25 cellular contexts compared by ENCODE assay signal in the genomic region with DNA sequence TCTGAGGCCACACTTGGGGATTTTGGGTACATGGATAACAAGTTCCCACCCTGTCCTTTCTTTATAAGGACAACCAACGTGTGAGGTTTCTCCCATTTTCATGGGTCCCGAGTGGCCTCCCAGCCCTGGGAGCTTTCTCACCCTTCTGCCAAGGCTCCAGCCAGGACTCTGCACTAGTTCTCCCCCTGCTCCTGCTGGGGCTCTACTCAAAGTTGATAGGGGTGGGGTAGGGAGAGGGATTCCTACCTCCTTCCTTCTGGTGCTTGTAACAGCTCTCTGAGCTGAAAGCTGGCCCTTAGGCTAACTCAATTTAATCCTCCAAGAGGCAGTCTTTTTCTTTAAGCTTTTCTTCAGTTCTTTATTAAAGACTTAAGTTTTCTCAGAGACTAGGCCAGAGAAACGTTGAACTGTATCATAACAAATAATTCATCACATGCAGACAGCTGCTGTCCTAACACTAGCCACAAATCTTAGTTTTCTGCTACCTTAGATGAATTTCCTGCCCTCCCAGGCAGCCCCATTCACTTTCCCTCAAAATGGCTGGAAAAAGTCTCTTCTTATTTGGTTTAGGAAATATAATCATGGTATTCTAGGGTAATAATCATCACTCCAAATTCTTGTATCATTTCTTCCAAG.
"Had no signal": no experiment of that assay in that cellular context is flagged by ENCODE, and none has a peak within 500 bp of the region (broad histone marks: within the 10 kb centered on the region; RNA-seq: fewer than 3 reads in every experiment).

No MANE protein-coding gene starts in this region.

- H3K36me3 Mint-ChIP-seq: stimulated activated effector memory CD8-positive, alpha-beta T cell treated with anti-CD3 and anti-CD28 coated beads, Interleukin-12 subunit alpha, Interleukin-12 subunit beta, amount 100 ng/mL, for 72 hours had no signal

- H3K27me3 Mint-ChIP-seq: activated CD4-positive, alpha-beta T cell treated with anti-CD3 and anti-CD28 coated beads, Interleukin-2, amount 10 ng/mL, durations not matched to agents 24 days and 14 days; activated T-cell treated with anti-CD3 and anti-CD28 coated beads, Interleukin-2, amount 50 U/mL, for 24 hours; central memory CD8-positive, alpha-beta T cell; memory B cell; naive thymus-derived CD8-positive, alpha-beta T cell; T-cell had no signal

- H3K36me3 ChIP-seq: brain microvascular endothelial cell, gastroesophageal sphincter, ovary had no signal

- H3K9me3 Mint-ChIP-seq: activated CD4-positive, alpha-beta T cell treated with anti-CD3 and anti-CD28 coated beads, Interleukin-2, amount 10 ng/mL, durations not matched to agents 24 days and 14 days; activated naive CD4-positive, alpha-beta T cell treated with anti-CD3 and anti-CD28 coated beads for 36 hours; activated T-cell treated with anti-CD3 and anti-CD28 coated beads, Interleukin-2, amount 50 U/mL, for 24 hours; activated T-helper 2 cell treated with anti-CD3 and anti-CD28 coated beads, Interferon-gamma antibody, Interleukin-2, Interleukin-4, amounts not matched to agents 10 μg/mL and 5 μg/mL and 100 μg/mL, durations not matched to agents 14 hours and 24 hours and 36 hours; central memory CD8-positive, alpha-beta T cell; memory B cell; naive thymus-derived CD8-positive, alpha-beta T cell; stimulated activated effector memory CD8-positive, alpha-beta T cell treated with anti-CD3 and anti-CD28 coated beads, Interleukin-12 subunit alpha, Interleukin-12 subunit beta, amount 100 ng/mL, for 72 hours; T-cell had no signal

- H3K4me3 Mint-ChIP-seq: activated CD4-positive, alpha-beta T cell treated with anti-CD3 and anti-CD28 coated beads, Interleukin-2, amount 10 ng/mL, durations not matched to agents 24 days and 14 days; activated CD8-positive, alpha-beta T cell treated with anti-CD3 and anti-CD28 coated beads, Interleukin-2, amount 10 ng/mL, durations not matched to agents 7 days and 5 days; activated naive CD4-positive, alpha-beta T cell treated with anti-CD3 and anti-CD28 coated beads for 36 hours; activated T-cell treated with anti-CD3 and anti-CD28 coated beads, Interleukin-2, amount 50 U/mL, for 24 hours; central memory CD8-positive, alpha-beta T cell; memory B cell; naive thymus-derived CD8-positive, alpha-beta T cell; stimulated activated effector memory CD8-positive, alpha-beta T cell treated with anti-CD3 and anti-CD28 coated beads, Interleukin-12 subunit alpha, Interleukin-12 subunit beta, amount 100 ng/mL, for 72 hours; T-cell had no signal

- H3K4me1 Mint-ChIP-seq: activated CD4-positive, alpha-beta T cell treated with anti-CD3 and anti-CD28 coated beads, Interleukin-2, amount 10 ng/mL, durations not matched to agents 24 days and 14 days; central memory CD8-positive, alpha-beta T cell; memory B cell; stimulated activated effector memory CD8-positive, alpha-beta T cell treated with anti-CD3 and anti-CD28 coated beads, Interleukin-12 subunit alpha, Interleukin-12 subunit beta, amount 100 ng/mL, for 72 hours; T-cell had no signal

- DNase-seq: activated CD4-positive, alpha-beta T cell treated with anti-CD3 and anti-CD28 coated beads, Interleukin-2, amount 10 ng/mL, durations not matched to agents 24 days and 14 days; activated CD4-positive, CD25-positive, alpha-beta regulatory T cell; activated CD8-positive, alpha-beta T cell treated with anti-CD3 and anti-CD28 coated beads, Interleukin-2, amount 10 ng/mL, durations not matched to agents 7 days and 5 days; activated naive CD4-positive, alpha-beta T cell treated with anti-CD3 and anti-CD28 coated beads for 36 hours; activated T-cell treated with anti-CD3 and anti-CD28 coated beads, Interleukin-2, amount 50 U/mL, for 24 hours; aorta; brain microvascular endothelial cell; cortex of kidney; heart right ventricle; left ventricle myocardium superior; mucosa of descending colon; naive thymus-derived CD8-positive, alpha-beta T cell; ovary; psoas muscle; right cardiac atrium; small intestine; stimulated activated CD4-positive, alpha-beta T cell treated with anti-CD3 and anti-CD28 coated beads, Interleukin-4, amount 100 ng/mL, for 24 hours; T-cell had no signal

- H3K4me1 ChIP-seq: gastroesophageal sphincter, heart right ventricle, psoas muscle had no signal

- FAIRE-seq: endometrium, small intestine, urothelium cell line had no signal

- H3K9me3 ChIP-seq: gastroesophageal sphincter, heart right ventricle, mucosa of descending colon, ovary, psoas muscle had no signal

- H3K27ac ChIP-seq: brain microvascular endothelial cell, gastroesophageal sphincter, heart right ventricle, ovary, psoas muscle had no signal

- H3K4me3 ChIP-seq: gastroesophageal sphincter, heart right ventricle, mucosa of descending colon, ovary, psoas muscle had no signal

- H3K27ac Mint-ChIP-seq: activated CD4-positive, alpha-beta T cell treated with anti-CD3 and anti-CD28 coated beads, Interleukin-2, amount 10 ng/mL, durations not matched to agents 24 days and 14 days; activated CD8-positive, alpha-beta T cell treated with anti-CD3 and anti-CD28 coated beads, Interleukin-2, amount 10 ng/mL, durations not matched to agents 7 days and 5 days; activated naive CD4-positive, alpha-beta T cell treated with anti-CD3 and anti-CD28 coated beads for 36 hours; activated T-cell treated with anti-CD3 and anti-CD28 coated beads, Interleukin-2, amount 50 U/mL, for 24 hours; activated T-helper 2 cell treated with anti-CD3 and anti-CD28 coated beads, Interferon-gamma antibody, Interleukin-2, Interleukin-4, amounts not matched to agents 10 μg/mL and 5 μg/mL and 100 μg/mL, durations not matched to agents 14 hours and 24 hours and 36 hours; memory B cell; stimulated activated effector memory CD8-positive, alpha-beta T cell treated with anti-CD3 and anti-CD28 coated beads, Interleukin-12 subunit alpha, Interleukin-12 subunit beta, amount 100 ng/mL, for 72 hours; T-cell had no signal

- ATAC-seq: activated CD8-positive, alpha-beta T cell treated with anti-CD3 and anti-CD28 coated beads, Interleukin-2, amount 10 ng/mL, durations not matched to agents 7 days and 5 days; gastroesophageal sphincter; heart right ventricle; left ventricle myocardium superior; mucosa of descending colon; naive thymus-derived CD8-positive, alpha-beta T cell; psoas muscle; right cardiac atrium; stimulated activated effector memory CD8-positive, alpha-beta T cell treated with anti-CD3 and anti-CD28 coated beads, Interleukin-12 subunit alpha, Interleukin-12 subunit beta, amount 100 ng/mL, for 72 hours; T-cell had no signal

- H3K27me3 ChIP-seq: brain microvascular endothelial cell, gastroesophageal sphincter, heart right ventricle, ovary had no signal
